ENCODE assay signal across 28 cellular contexts in the genomic region with DNA sequence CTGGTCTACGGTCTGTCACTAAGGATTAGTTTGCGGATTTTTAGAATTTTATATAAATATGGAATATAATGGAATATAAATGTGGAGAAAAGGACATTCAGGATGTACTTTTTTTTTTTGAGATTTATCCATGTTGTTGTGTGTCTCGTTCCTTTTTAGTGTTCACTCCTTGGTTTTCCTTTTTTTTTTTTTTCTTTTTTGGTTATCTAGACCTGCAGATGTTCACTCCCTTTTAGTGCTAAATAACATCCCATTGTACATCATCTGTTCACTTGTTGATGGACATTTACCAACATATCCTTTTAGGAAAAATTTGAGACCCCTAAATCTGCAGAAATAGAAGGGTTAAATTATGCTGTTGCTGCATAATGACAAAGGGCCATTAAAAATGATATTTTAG.
"Had no signal": no experiment of that assay in that cellular context is flagged by ENCODE, and none has a peak within 500 bp of the region (broad histone marks: within the 10 kb centered on the region; RNA-seq: fewer than 3 reads in every experiment).

No MANE protein-coding gene starts in this region.

- DNase-seq: colonic mucosa; cortex of kidney; dermis blood vessel endothelial cell; dorsolateral prefrontal cortex; effector CD4-positive, alpha-beta T cell; effector CD8-positive, alpha-beta T cell; effector memory CD4-positive, alpha-beta T cell; effector memory CD8-positive, alpha-beta T cell; endodermal cell; erythroblast; esophagus squamous epithelium; foreskin fibroblast; foreskin keratinocyte; foreskin melanocyte; gastrocnemius medialis; glutamatergic neuron; head of caudate nucleus; heart left ventricle; heart right ventricle had no signal

- H3K4me1 ChIP-seq: colonic mucosa, esophagus muscularis mucosa, esophagus squamous epithelium, gastrocnemius medialis, gastroesophageal sphincter had no signal

- H3K4me3 ChIP-seq: colonic mucosa, coronary artery, dorsolateral prefrontal cortex, esophagus muscularis mucosa, esophagus squamous epithelium, gastrocnemius medialis, gastroesophageal sphincter, heart left ventricle, heart right ventricle had no signal

- H3K36me3 ChIP-seq: colonic mucosa had no signal

- FAIRE-seq: colon, endometrium, endothelial cell of umbilical vein, frontal cortex had no signal

- H3K27ac ChIP-seq: colonic mucosa, coronary artery, dorsolateral prefrontal cortex, epithelial cell of prostate, esophagus muscularis mucosa, esophagus squamous epithelium, foreskin keratinocyte, gastrocnemius medialis, gastroesophageal sphincter, heart left ventricle, heart right ventricle had no signal

- H3K9me3 ChIP-seq: colonic mucosa, esophagus muscularis mucosa, esophagus squamous epithelium, gastrocnemius medialis, gastroesophageal sphincter, heart left ventricle, heart right ventricle had no signal

- ATAC-seq: effector memory CD8-positive, alpha-beta T cell; esophagus mucosa; foreskin keratinocyte; gastrocnemius medialis; gastroesophageal sphincter; heart left ventricle; heart right ventricle had no signal

- H3K27me3 ChIP-seq: colonic mucosa, dorsolateral prefrontal cortex, esophagus muscularis mucosa, esophagus squamous epithelium, foreskin keratinocyte, gastrocnemius medialis, gastroesophageal sphincter, heart left ventricle, heart right ventricle had no signal
